ENCODE assay signal across 8 cellular contexts in genomic region chr2:70994055-70994444, GRCh38. TPM values are rescaled to one million over a fixed set of nuclear protein-coding genes. Genes with fewer than 3 reads are reported as not detected.
DNase-seq lines count a peak whose midpoint lies in the region; ATAC-seq and TF ChIP-seq lines count a peak whose summit lies in the region.

No MANE protein-coding gene starts in this region.

- H3K9me3 ChIP-seq in BLaER1 treated with 17β-estradiol and CSF1 and Interleukin-3, amounts not matched to agents 10 nM and 100 nM (replicated peaks in 1 of 11), result no peaks in the 10 kb centered on the region
- H3K9me3 ChIP-seq in ascending aorta, result no peaks in the 10 kb centered on the region

- peak overlapping the region; percentile 75 to 92 (median 81) for H3K27ac ChIP-seq in BLaER1 treated with 17β-estradiol and CSF1 and Interleukin-3, amounts not matched to agents 10 nM and 100 nM
- peak overlapping the region; percentile 84 to 92 for H3K27ac ChIP-seq in ascending aorta
- H3K27ac ChIP-seq in urinary bladder (ENCODE audit: low read depth), result peak overlapping the region; percentile 55

- H3K4me1 ChIP-seq in BLaER1 treated with 17β-estradiol and CSF1 and Interleukin-3, amounts not matched to agents 10 nM and 100 nM, result peaks cover 22 to 43% (median 28%) of the 10 kb centered on the region in 10 experiments
- H3K4me1 ChIP-seq in ascending aorta (peaks cover 2 to 17% of the 10 kb centered on the region in 2 donors), urinary bladder (ENCODE audit: insufficient read depth) (no peaks in the 10 kb centered on the region)

- intact Hi-C loops in ascending aorta (cut with DNase I), result loop anchor here (1.0 to 10.0 kb wide), 4 partner anchors 17 to 699 kb away; partner anchors contain the start of genes MCEE, MPHOSPH10, NAGK and SNRPG

- H3K27me3 ChIP-seq in BLaER1 treated with 17β-estradiol and CSF1 and Interleukin-3, amounts not matched to agents 10 nM and 100 nM, result no peaks in the 10 kb centered on the region
- H3K27me3 ChIP-seq in ascending aorta, result no peaks in the 10 kb centered on the region

- H3K9ac ChIP-seq in BLaER1 treated with 17β-estradiol and CSF1 and Interleukin-3, amounts not matched to agents 10 nM and 100 nM, result peak overlapping the region; percentile 87 to 96 (median 93)

- under 1% methylated on average over 19 of the region's 19 CpGs for WGBS in urinary bladder

- H3K4me2 ChIP-seq in BLaER1 treated with 17β-estradiol and CSF1 and Interleukin-3, amounts not matched to agents 10 nM and 100 nM, result peak overlapping the region; percentile 82 to 99 (median 94)

- ATAC-seq in HG03097 (IDR thresholded peaks at IDR 0.05; ENCODE audit: low FRiP score, unreplicated experiment) (no peak), GM18498 (IDR thresholded peaks at IDR 0.05; ENCODE audit: unreplicated experiment) (no peak)

- DNase-seq in HT-29 (ENCODE audit: low spot score) (peak; percentile 33), ascending aorta (ENCODE audit: low spot score in 2 of 2) (no peak), lung microvascular endothelial cell (ENCODE audit: low read depth in 2 of 2) (peak; percentile 22 to 26), DMS79 (lab: John Stamatoyannopoulos, UW) (no peak)

- TF ChIP-seq CTCF in ascending aorta (IDR thresholded peaks at IDR 0.05), result no peak

- peak overlapping the region; percentile 72 to 100 (median 95) for H3K4me3 ChIP-seq in BLaER1 treated with 17β-estradiol and CSF1 and Interleukin-3, amounts not matched to agents 10 nM and 100 nM
- peak overlapping the region; percentile 84 to 95 for H3K4me3 ChIP-seq in ascending aorta
- H3K4me3 ChIP-seq in urinary bladder (ENCODE audit: low read depth, low read length), result peak overlapping the region; percentile 92

- peaks cover 36 to 55% (median 47%) of the 10 kb centered on the region in 11 experiments; a peak in 21 of 22 replicates for H4K20me1 ChIP-seq in BLaER1 treated with 17β-estradiol and CSF1 and Interleukin-3, amounts not matched to agents 10 nM and 100 nM

- H3K36me3 ChIP-seq in BLaER1 treated with 17β-estradiol and CSF1 and Interleukin-3, amounts not matched to agents 10 nM and 100 nM, result peaks cover 32 to 42% (median 38%) of the 10 kb centered on the region in 11 experiments
- peaks cover 17 to 26% of the 10 kb centered on the region in 2 donors for H3K36me3 ChIP-seq in ascending aorta
- H3K36me3 ChIP-seq in urinary bladder (ENCODE audit: insufficient read depth), result peaks cover 2% of the 10 kb centered on the region

RNA-seq across cellular contexts. Expression of gene TEX261, which starts 0.6 kb away (rescaled TPM):
- 43.3 and 50.1 TPM in 2 replicates for total RNA-seq in HT-29 (2014; rRNA removed; shearing (Covaris generic))
- total RNA-seq in ascending aorta (133 TPM), lung microvascular endothelial cell (21.6 and 26.0 TPM in 2 replicates), urinary bladder (25.0 TPM)
- 44.4 TPM for polyA plus RNA-seq in urinary bladder

RNA-seq across cellular contexts. Expression of gene ANKRD53, which starts 15.6 kb away (rescaled TPM):
- total RNA-seq in HT-29 (2014; rRNA removed; shearing (Covaris generic)), result 0.28 TPM in 1 of 2 replicates, not detected in the other
- total RNA-seq in ascending aorta (1.4 TPM), lung microvascular endothelial cell (0.20 and 0.22 TPM in 2 replicates), urinary bladder (1.8 TPM)
- 2.9 TPM for polyA plus RNA-seq in urinary bladder

RNA-seq across cellular contexts. Expression of gene ATP6V1B1, which starts 58.4 kb away (rescaled TPM):
- total RNA-seq in HT-29 (2014; rRNA removed; shearing (Covaris generic)), result 32.8 and 43.9 TPM in 2 replicates
- not detected for total RNA-seq in ascending aorta
- not detected in 2 replicates for total RNA-seq in lung microvascular endothelial cell
- 0.63 TPM for total RNA-seq in urinary bladder
- polyA plus RNA-seq in urinary bladder, result 0.27 TPM

Comparison
In these comparisons a context has a peak if more than half of its experiments do, and no peak if none do; other contexts are left out.
1. DNase-seq: peak in HT-29 (single experiment) and lung microvascular endothelial cell (2 of 2); none in ascending aorta (0 of 2) and DMS79 (single experiment).
2. RNA of gene ATP6V1B1, which starts 58.4 kb away (total RNA-seq): 32.8 to 43.9 TPM in HT-29; 0.63 TPM in urinary bladder (single experiment), not detected in ascending aorta (single experiment) and not detected in lung microvascular endothelial cell; every median in the first group is over 10 times any median in the second.
3. Peak in every context shown above with its lines, with median percentiles within 50 percentile points of each other: H3K27ac ChIP-seq and H3K4me3 ChIP-seq.